In the genomic region with DNA sequence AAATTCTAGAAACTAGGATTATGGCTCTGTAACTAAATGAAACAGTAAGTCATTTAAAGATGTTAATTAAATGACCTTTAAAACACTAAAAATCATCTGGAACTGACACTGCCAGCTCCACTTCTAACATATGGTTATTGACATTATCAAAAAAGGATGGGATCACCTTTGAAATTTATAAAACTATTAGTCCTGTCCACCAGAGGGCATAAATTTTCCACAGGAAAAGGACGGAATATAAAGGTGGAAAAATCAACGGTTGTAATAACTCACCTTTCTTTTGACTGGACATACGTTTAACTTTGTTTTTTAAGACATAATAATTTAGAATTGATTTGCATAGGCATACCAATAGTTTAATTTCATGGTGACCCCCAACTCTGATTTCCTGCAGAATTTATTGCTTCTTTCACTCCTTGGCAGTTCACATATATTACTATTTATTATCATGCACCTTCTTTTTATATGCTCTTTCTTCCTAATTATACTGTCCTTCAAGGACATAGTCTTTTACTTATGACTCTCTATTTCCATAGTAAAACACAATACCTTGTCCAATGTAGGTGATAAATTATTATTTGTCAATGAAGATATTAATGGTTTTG, we compare ENCODE assay signal across 16 cellular contexts.
DNase-seq lines count a peak whose midpoint lies in the region; ATAC-seq, FAIRE-seq and TF ChIP-seq lines count a peak whose summit lies in the region.
"Had no signal": no experiment of that assay in that cellular context is flagged by ENCODE, and none has a peak within 500 bp of the region (broad histone marks: within the 10 kb centered on the region; RNA-seq: fewer than 3 reads in every experiment).

No MANE protein-coding gene starts in this region.

- no peak for ATAC-seq in body of pancreas
- peak in 1 of 4 donors; percentile 55 for ATAC-seq in right lobe of liver
- ATAC-seq in upper lobe of left lung (ENCODE audit: low FRiP score in 2 of 2) = no peak
- ATAC-seq in HG03025 (IDR thresholded peaks at IDR 0.05; ENCODE audit: low FRiP score, unreplicated experiment) = no peak
- no peak for ATAC-seq in GM19324 (IDR thresholded peaks at IDR 0.05; ENCODE audit: low FRiP score, unreplicated experiment)
- ATAC-seq: activated CD4-positive, CD25-positive, alpha-beta regulatory T cell treated with anti-CD3 and anti-CD28 coated beads, Interleukin-2, amount 50 U/mL, for 24 hours; right cardiac atrium had no signal

- DNase-seq in D721Med (ENCODE audit: insufficient read length, low spot score) (no peak), LoVo (ENCODE audit: low spot score) (peak; percentile 13), body of pancreas (no peak), right lobe of liver (no peak), mucosa of gallbladder (ENCODE audit: low spot score) (no peak), upper lobe of left lung (no peak)
- DNase-seq: activated T-cell treated with anti-CD3 and anti-CD28 coated beads, Interleukin-2, amount 50 U/mL, for 24 hours; amygdala; KG1; NCI-H2171 treated with DMSO at 0.1 percent for 48 hours; right cardiac atrium had no signal

- no peak for TF ChIP-seq EP300 in upper lobe of left lung (IDR thresholded peaks at IDR 0.05)

- H3K36me3 ChIP-seq in body of pancreas (replicated peaks in 1 of 2; ENCODE audit: insufficient read depth in 1 of 2, low read depth in 2 of 2) (no peaks in the 10 kb centered on the region), right lobe of liver (no peaks in the 10 kb centered on the region), upper lobe of left lung (no peaks in the 10 kb centered on the region)

- WGBS in body of pancreas, 2 donors = 13 to 17% methylated on average over 3 of the region's 3 CpGs
- WGBS in right lobe of liver (ENCODE audit: insufficient coverage, low coverage, low lambda C conversion rate, missing lambda C conversion rate) = 15% methylated on average over 3 of the region's 3 CpGs
- WGBS in upper lobe of left lung, 2 donors = 51 to 62% methylated on average over 3 of the region's 3 CpGs

- TF ChIP-seq CTCF in D721Med (IDR thresholded peaks at IDR 0.05; ENCODE audit: insufficient read depth, missing control alignments) = peak; percentile 16
- TF ChIP-seq CTCF in body of pancreas (IDR thresholded peaks at IDR 0.05) = peak in 5 of 7 experiments; percentile 22 to 40 (median 36)
- peak; percentile 32 to 52 (median 46) for TF ChIP-seq CTCF in right lobe of liver (IDR thresholded peaks at IDR 0.05)
- peak in 1 of 6 experiments; percentile 7 for TF ChIP-seq CTCF in upper lobe of left lung (IDR thresholded peaks at IDR 0.05)

- intact Hi-C loops in body of pancreas (cut with DNase I) (no loop called here), right lobe of liver (cut with DNase I) (no loop called here)

- H3K9me3 ChIP-seq in body of pancreas (no peaks in the 10 kb centered on the region), right lobe of liver (no peaks in the 10 kb centered on the region), upper lobe of left lung (no peaks in the 10 kb centered on the region)

- H3K27ac ChIP-seq in body of pancreas (no peak overlapping the region), right lobe of liver (no peak overlapping the region), upper lobe of left lung (no peak overlapping the region)

- H3K4me3 ChIP-seq in body of pancreas (no peak overlapping the region), right lobe of liver (no peak overlapping the region), upper lobe of left lung (no peak overlapping the region)

- TF ChIP-seq POLR2A in body of pancreas (IDR thresholded peaks at IDR 0.05) (no peak), right lobe of liver (IDR thresholded peaks at IDR 0.05) (no peak), upper lobe of left lung (IDR thresholded peaks at IDR 0.05) (no peak)

- H3K27me3 ChIP-seq in body of pancreas (no peaks in the 10 kb centered on the region), right lobe of liver (no peaks in the 10 kb centered on the region), upper lobe of left lung (no peaks in the 10 kb centered on the region)

- H3K4me1 ChIP-seq in body of pancreas (no peaks in the 10 kb centered on the region), right lobe of liver (no peaks in the 10 kb centered on the region), upper lobe of left lung (no peaks in the 10 kb centered on the region)

- FAIRE-seq in D721Med (lab: Jason Lieb, UNC) = no peak
- FAIRE-seq: endothelial cell of umbilical vein, H54 had no signal
